In the genomic region with DNA sequence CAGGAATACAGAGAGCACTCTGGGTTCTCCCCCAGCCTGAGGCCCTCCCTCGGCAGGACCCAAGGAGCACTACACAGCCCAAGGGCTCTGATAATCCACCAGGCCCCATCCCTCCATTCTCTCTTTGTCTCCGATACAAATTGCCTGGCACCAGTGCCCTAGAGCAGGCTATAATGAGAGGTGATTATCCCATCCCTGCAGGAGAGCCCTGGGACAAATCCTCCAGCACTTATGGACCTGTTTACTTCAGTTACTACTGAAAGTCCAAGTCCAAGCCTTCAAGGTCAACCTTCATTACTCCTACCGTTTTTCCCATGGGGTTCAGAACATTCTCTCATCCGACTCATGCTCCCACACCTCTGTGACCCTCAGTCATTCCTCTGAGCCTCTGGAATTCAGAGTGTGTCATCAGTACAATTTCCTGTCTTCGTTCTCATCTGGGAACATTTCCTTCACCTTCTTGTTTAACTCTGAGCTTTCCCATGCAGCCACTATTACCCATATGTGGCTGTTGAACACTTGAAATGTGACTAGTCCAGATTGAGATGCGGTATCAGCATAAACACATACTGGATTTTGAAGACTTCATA, we compare ENCODE assay signal across 10 cellular contexts.
DNase-seq lines count a peak whose midpoint lies in the region; ATAC-seq and TF ChIP-seq lines count a peak whose summit lies in the region.
"Had no signal": no experiment of that assay in that cellular context is flagged by ENCODE, and none has a peak within 500 bp of the region (broad histone marks: within the 10 kb centered on the region; RNA-seq: fewer than 3 reads in every experiment).

No MANE protein-coding gene starts in this region.

- H3K27me3 ChIP-seq in ACC112 (ENCODE audit: insufficient read depth, low read length), result no peaks in the 10 kb centered on the region

- TF ChIP-seq CTCF in HFF-Myc (IDR thresholded peaks at IDR 0.05; ENCODE audit: low read depth, low read length, missing control alignments), result no peak

- H3K27ac ChIP-seq in ACC112 (ENCODE audit: low read depth, low read length), result peak overlapping the region; percentile 83

- H3K79me2 ChIP-seq in ACC112 (ENCODE audit: control insufficient read depth, insufficient read depth, low read length, unreplicated experiment), result no peaks in the 10 kb centered on the region

- peaks cover 30% of the 10 kb centered on the region for H3K4me1 ChIP-seq in ACC112 (ENCODE audit: control insufficient read depth, insufficient read depth, low read length, unreplicated experiment)

- TF ChIP-seq POLR2A in erythroblast (IDR thresholded peaks at IDR 0.05; ENCODE audit: low read length), result no peak

- H3K4me3 ChIP-seq in ACC112 (ENCODE audit: low read depth, low read length) (peak overlapping the region; percentile 23; the same call in 1 of the 2 replicates), HFF-Myc (replicated peaks; ENCODE audit: low read depth, low read length) (no peak overlapping the region)

- no peaks in the 10 kb centered on the region for H3K36me3 ChIP-seq in ACC112 (ENCODE audit: insufficient read depth, low read length)

- H2AFZ ChIP-seq in ACC112 (ENCODE audit: low read length, unreplicated experiment), result peak overlapping the region; percentile 3

- ATAC-seq in GM21515 (IDR thresholded peaks at IDR 0.05; ENCODE audit: unreplicated experiment) (no peak), GM18873 (IDR thresholded peaks at IDR 0.05; ENCODE audit: low FRiP score, unreplicated experiment) (no peak)

- peak; percentile 55 for DNase-seq in HFF-Myc (ENCODE audit: extremely low read depth, low read depth)
- DNase-seq in amniotic epithelial cell (ENCODE audit: low read depth), result peak; percentile 97
- peak; percentile 67 for DNase-seq in hepatic stellate cell (ENCODE audit: low spot score)
- no peak for DNase-seq in erythroblast (lab: John Stamatoyannopoulos, UW)
- no peak for DNase-seq in medulla oblongata (ENCODE audit: extremely low spot score)
- DNase-seq: activated B cell treated with CpG ODN at 0.5 μM for 24 hours, C1 segment of cervical spinal cord had no signal

Comparison
In these comparisons a context has a peak if more than half of its experiments do, and no peak if none do; other contexts are left out.
1. DNase-seq: peak in HFF-Myc (single experiment), amniotic epithelial cell (single experiment) and hepatic stellate cell (single experiment); none in erythroblast (0 of 2) and medulla oblongata (single experiment).